ENCODE assay signal across 8 cellular contexts in genomic region chr7:66996444-66997191, GRCh38. TPM values are rescaled to one million over a fixed set of nuclear protein-coding genes. Genes with fewer than 3 reads are reported as not detected.
DNase-seq lines count a peak whose midpoint lies in the region; ATAC-seq, FAIRE-seq and TF ChIP-seq lines count a peak whose summit lies in the region.
"Not testable (repeated sequence)": the region's sequence is repeated elsewhere in the genome, so short reads cannot be mapped to it uniquely, and the experiment has no call there.

Gene TYW1, plus strand, starts transcription at chr7:66996833. Its CDS starts 146 bp downstream, at chr7:66996979.

- ATAC-seq in GM18498 (IDR thresholded peaks at IDR 0.05; ENCODE audit: unreplicated experiment) (peak; percentile 84), HG02943 (IDR thresholded peaks at IDR 0.05; ENCODE audit: low read depth, unreplicated experiment) (peak; percentile 88), psoas muscle (peak; percentile 81 to 89 (median 85))

- H3K27ac ChIP-seq in ascending aorta (peak within 1 kb of the TSS; percentile 93 to 99), right atrium auricular region (peak within 1 kb of the TSS; percentile 90 to 99), psoas muscle (peak within 1 kb of the TSS; percentile 99)

- 0 to 1% (median 0%) methylated on average over 31 to 44 of the region's 44 CpGs for WGBS in psoas muscle, 3 donors

- not testable (repeated sequence) for FAIRE-seq in urothelium cell line (lab: Jason Lieb, UNC)

- H3K27me3 ChIP-seq in ascending aorta; right atrium auricular region; psoas muscle (ENCODE audit: insufficient read depth in 3 of 3, low read length in 2 of 3): not testable (repeated sequence)

- H3K36me3 ChIP-seq in ascending aorta (peaks cover 21 to 30% of the 10 kb centered on the region in 2 donors), right atrium auricular region (peaks cover 24% of the 10 kb centered on the region), psoas muscle (ENCODE audit: insufficient read depth in 1 of 2, low read depth in 1 of 2) (peaks cover 0 to 46% of the 10 kb centered on the region in 2 donors)

- intact Hi-C loops in T-helper 2 cell treated with Interferon-gamma antibody and Interleukin-4, amounts not matched to agents 100 ng/mL and 5 ng/mL, for 36 hours (cut with micrococcal nuclease), result loop anchor here (1.0 to 10.0 kb wide), 10 partner anchors 152 to 1624 kb away; partner anchors contain the start of genes KCTD7, RABGEF1, VKORC1L1 and ZNF92
- intact Hi-C loops in ascending aorta (cut with DNase I), result loop anchor here (2.0 to 5.0 kb wide), 4 partner anchors 74 to 1124 kb away; partner anchors contain the start of genes TMEM248 and VKORC1L1
- intact Hi-C loops in psoas muscle (cut with DNase I), result not testable (repeated sequence)

- not testable (repeated sequence) for H3K9me3 ChIP-seq in ascending aorta, right atrium auricular region, psoas muscle

- H3K4me3 ChIP-seq in ascending aorta (peak within 1 kb of the TSS; percentile 81 to 82), right atrium auricular region (peak within 1 kb of the TSS; percentile 88 to 93), psoas muscle (peak within 1 kb of the TSS; percentile 83)

- H3K4me1 ChIP-seq in ascending aorta (peaks cover 7 to 24% of the 10 kb centered on the region in 2 donors), right atrium auricular region (peaks cover 0 to 23% of the 10 kb centered on the region in 2 donors), psoas muscle (peaks cover 17% of the 10 kb centered on the region)

- TF ChIP-seq CTCF in ascending aorta (IDR thresholded peaks at IDR 0.05); right atrium auricular region (IDR thresholded peaks at IDR 0.05); psoas muscle (IDR thresholded peaks at IDR 0.05): not testable (repeated sequence)

- DNase-seq in NCI-H187 treated with DMSO at 0.1 percent for 48 hours (lab: John Stamatoyannopoulos, UW) (peak; percentile 97), ascending aorta (ENCODE audit: low spot score in 2 of 2) (peak; percentile 96 to 99), right atrium auricular region (ENCODE audit: low spot score) (peak; percentile 99), psoas muscle (peak; percentile 97 to 99), urothelium cell line (ENCODE audit: low spot score) (peak; percentile 85)

RNA-seq across cellular contexts. Expression of gene TYW1, which starts in this region (rescaled TPM):
- total RNA-seq in T-helper 2 cell treated with Interferon-gamma antibody and Interleukin-4, amounts not matched to agents 100 ng/mL and 5 ng/mL, for 36 hours, result 19.2 and 19.5 TPM in 2 replicates
- 2.1 TPM for total RNA-seq in ascending aorta
- 10 to 100 TPM; 12.4 to 23.8 TPM for total RNA-seq in right atrium auricular region
- total RNA-seq in psoas muscle, result 10 to 100 TPM in 3 of 4 donors, 1 to 10 TPM in 1; 9.9 to 13.7 (median 11.4) TPM
- 10 to 100 TPM in 2 of 3 donors, 1 to 10 TPM in 1; 9.3 to 20.1 (median 10.4) TPM for polyA plus RNA-seq in psoas muscle

Comparison
In these comparisons a context has a peak if more than half of its experiments do, and no peak if none do; other contexts are left out.
1. Peak in every context shown above with its lines: DNase-seq, ATAC-seq, H3K4me3 ChIP-seq and H3K27ac ChIP-seq.